24 cellular contexts compared by ENCODE assay signal in genomic region chr1:211734359-211734758, GRCh38. TPM values are rescaled to one million over a fixed set of nuclear protein-coding genes. Genes with fewer than 3 reads are reported as not detected.
DNase-seq lines count a peak whose midpoint lies in the region; ATAC-seq, FAIRE-seq and TF ChIP-seq lines count a peak whose summit lies in the region.
"Had no signal": no experiment of that assay in that cellular context is flagged by ENCODE, and none has a peak within 500 bp of the region (broad histone marks: within the 10 kb centered on the region; RNA-seq: fewer than 3 reads in every experiment).

No MANE protein-coding gene starts in this region.

- no peaks in the 10 kb centered on the region for H3K27me3 ChIP-seq in bronchial epithelial cell (ENCODE audit: control insufficient read depth, insufficient read depth, low read length)
- H3K27me3 ChIP-seq: ascending aorta, upper lobe of right lung had no signal

- ATAC-seq in HG03354 (IDR thresholded peaks at IDR 0.05; ENCODE audit: poor library complexity, severe bottlenecking, unreplicated experiment) = no peak
- ATAC-seq: GM23338; natural killer cell treated with Interleukin-12 subunit alpha and Interleukin-12 subunit beta and Interleukin-15 and Interleukin-18, amount 100 ng/mL, for 72 hours had no signal

- FAIRE-seq in bronchial epithelial cell (lab: Jason Lieb, UNC) = peak; percentile 18
- FAIRE-seq: A204.1 had no signal

- H3K4me3 ChIP-seq in bronchial epithelial cell (ENCODE audit: low read depth, low read length) = no peak overlapping the region
- H3K4me3 ChIP-seq: ascending aorta, GM23338, SK-N-MC, upper lobe of right lung had no signal

- no peak for TF ChIP-seq CTCF in bronchial epithelial cell (IDR thresholded peaks at IDR 0.05; ENCODE audit: insufficient read depth, low read length, severe bottlenecking)

- no peaks in the 10 kb centered on the region for H3K36me3 ChIP-seq in bronchial epithelial cell (ENCODE audit: control insufficient read depth, insufficient read depth, low read length)
- H3K36me3 ChIP-seq: ascending aorta, upper lobe of right lung had no signal

- DNase-seq in NCI-H1417 (lab: John Stamatoyannopoulos, UW) = peak in 2 of 3 experiments; percentile 61 to 85
- DNase-seq in NCI-H1417 treated with DMSO at 0.1 percent for 48 hours (lab: John Stamatoyannopoulos, UW) = no peak
- peak; percentile 18 for DNase-seq in NCI-H2171 (lab: John Stamatoyannopoulos, UW)
- DNase-seq in bronchial epithelial cell (ENCODE audit: low read depth) = peak; percentile 80
- peak; percentile 21 for DNase-seq in renal cortical epithelial cell (ENCODE audit: low read depth)
- DNase-seq in CD1c-positive myeloid dendritic cell (ENCODE audit: extremely low spot score) = no peak
- DNase-seq in NCI-H82 treated with DMSO at 0.1 percent for 48 hours (lab: John Stamatoyannopoulos, UW; ENCODE audit: unreplicated experiment) = no peak
- DNase-seq: activated CD4-positive, alpha-beta T cell treated with anti-CD3 and anti-CD28 coated beads for 1 hour; activated CD8-positive, alpha-beta memory T cell treated with anti-CD3 and anti-CD28 coated beads, Interleukin-2, amount 50 U/mL, for 48 hours; activated naive CD4-positive, alpha-beta T cell; cortex of kidney; immature natural killer cell; mammary epithelial cell; NCI-H226; OCI-M1; stimulated activated naive CD4-positive, alpha-beta T cell treated with Interleukin-2 at 50 U/mL for 16 hours; T1000; upper lobe of right lung had no signal

RNA-seq across cellular contexts. Expression of gene NEK2, which starts 58.9 kb away (rescaled TPM):
- 0.26 TPM in 2 replicates for total RNA-seq in bronchial epithelial cell
- total RNA-seq in renal cortical epithelial cell = 0.85 and 15.1 TPM in 2 replicates
- total RNA-seq: ascending aorta had no signal

Comparison
In these comparisons a context has a peak if more than half of its experiments do, and no peak if none do; other contexts are left out.
1. DNase-seq: peak in NCI-H1417 (2 of 3), NCI-H2171 (single experiment), bronchial epithelial cell (single experiment) and renal cortical epithelial cell (single experiment); none in NCI-H1417 treated with DMSO at 0.1 percent for 48 hours (single experiment), CD1c-positive myeloid dendritic cell (single experiment) and NCI-H82 treated with DMSO at 0.1 percent for 48 hours (single experiment).